1 cellular context compared by ENCODE assay signal in the genomic region with DNA sequence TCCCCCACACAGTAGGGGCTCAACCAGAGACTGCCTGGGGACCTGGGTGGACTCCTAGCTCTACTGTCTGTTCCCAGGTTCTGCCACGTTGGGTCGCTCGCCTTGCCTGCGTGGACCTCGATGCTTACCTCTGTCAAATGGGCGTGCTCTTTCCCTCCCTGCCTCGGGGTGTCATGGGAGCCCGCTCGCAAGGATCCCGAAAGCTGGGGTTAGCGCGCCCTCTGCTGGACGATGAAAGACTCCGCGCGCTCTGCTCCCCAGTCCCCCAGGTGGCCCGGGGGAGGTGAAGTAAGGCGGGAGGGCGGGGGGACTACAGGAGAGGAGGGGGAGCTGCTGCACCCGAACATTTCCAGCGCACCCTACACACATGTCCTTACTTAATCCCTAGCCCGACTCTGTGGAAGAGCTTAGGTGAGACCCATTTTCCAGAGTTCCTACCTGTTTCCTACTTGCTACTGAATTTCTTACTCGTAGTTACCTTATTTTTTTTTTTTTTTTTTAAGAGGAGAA.
TF ChIP-seq lines count a peak whose summit lies in the region.

No MANE protein-coding gene starts in this region.

TF ChIP-seq in HepG2, 621 proteins besides CTCF, POLR2A, EP300 and RAD21 (continued from another document and continues in another):
- TF ChIP-seq, protein P1, sequence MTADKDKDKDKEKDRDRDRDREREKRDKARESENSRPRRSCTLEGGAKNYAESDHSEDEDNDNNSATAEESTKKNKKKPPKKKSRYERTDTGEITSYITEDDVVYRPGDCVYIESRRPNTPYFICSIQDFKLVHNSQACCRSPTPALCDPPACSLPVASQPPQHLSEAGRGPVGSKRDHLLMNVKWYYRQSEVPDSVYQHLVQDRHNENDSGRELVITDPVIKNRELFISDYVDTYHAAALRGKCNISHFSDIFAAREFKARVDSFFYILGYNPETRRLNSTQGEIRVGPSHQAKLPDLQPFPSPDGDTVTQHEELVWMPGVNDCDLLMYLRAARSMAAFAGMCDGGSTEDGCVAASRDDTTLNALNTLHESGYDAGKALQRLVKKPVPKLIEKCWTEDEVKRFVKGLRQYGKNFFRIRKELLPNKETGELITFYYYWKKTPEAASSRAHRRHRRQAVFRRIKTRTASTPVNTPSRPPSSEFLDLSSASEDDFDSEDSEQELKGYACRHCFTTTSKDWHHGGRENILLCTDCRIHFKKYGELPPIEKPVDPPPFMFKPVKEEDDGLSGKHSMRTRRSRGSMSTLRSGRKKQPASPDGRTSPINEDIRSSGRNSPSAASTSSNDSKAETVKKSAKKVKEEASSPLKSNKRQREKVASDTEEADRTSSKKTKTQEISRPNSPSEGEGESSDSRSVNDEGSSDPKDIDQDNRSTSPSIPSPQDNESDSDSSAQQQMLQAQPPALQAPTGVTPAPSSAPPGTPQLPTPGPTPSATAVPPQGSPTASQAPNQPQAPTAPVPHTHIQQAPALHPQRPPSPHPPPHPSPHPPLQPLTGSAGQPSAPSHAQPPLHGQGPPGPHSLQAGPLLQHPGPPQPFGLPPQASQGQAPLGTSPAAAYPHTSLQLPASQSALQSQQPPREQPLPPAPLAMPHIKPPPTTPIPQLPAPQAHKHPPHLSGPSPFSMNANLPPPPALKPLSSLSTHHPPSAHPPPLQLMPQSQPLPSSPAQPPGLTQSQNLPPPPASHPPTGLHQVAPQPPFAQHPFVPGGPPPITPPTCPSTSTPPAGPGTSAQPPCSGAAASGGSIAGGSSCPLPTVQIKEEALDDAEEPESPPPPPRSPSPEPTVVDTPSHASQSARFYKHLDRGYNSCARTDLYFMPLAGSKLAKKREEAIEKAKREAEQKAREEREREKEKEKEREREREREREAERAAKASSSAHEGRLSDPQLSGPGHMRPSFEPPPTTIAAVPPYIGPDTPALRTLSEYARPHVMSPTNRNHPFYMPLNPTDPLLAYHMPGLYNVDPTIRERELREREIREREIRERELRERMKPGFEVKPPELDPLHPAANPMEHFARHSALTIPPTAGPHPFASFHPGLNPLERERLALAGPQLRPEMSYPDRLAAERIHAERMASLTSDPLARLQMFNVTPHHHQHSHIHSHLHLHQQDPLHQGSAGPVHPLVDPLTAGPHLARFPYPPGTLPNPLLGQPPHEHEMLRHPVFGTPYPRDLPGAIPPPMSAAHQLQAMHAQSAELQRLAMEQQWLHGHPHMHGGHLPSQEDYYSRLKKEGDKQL (CRISPR knock-in tag; IDR thresholded peaks at IDR 0.05; ENCODE audit: low read depth), result no peak
- TF ChIP-seq SIN3A (IDR thresholded peaks at IDR 0.05; ENCODE audit: borderline replicate concordance, low read depth, low read length) (no peak), SRSF4 (IDR thresholded peaks at IDR 0.05; ENCODE audit: low read depth, low read length, poor library complexity, severe bottlenecking) (no peak), RCOR2 (CRISPR knock-in tag; IDR thresholded peaks at IDR 0.05) (0 out of 2 replicates have a peak, but pooled peaks have one; percentile 25), CBX5 (CRISPR knock-in tag; IDR thresholded peaks at IDR 0.05; ENCODE audit: borderline replicate concordance) (no peak), FOSL2 (CRISPR knock-in tag; IDR thresholded peaks at IDR 0.05) (no peak), KDM1A (CRISPR knock-in tag; IDR thresholded peaks at IDR 0.05) (peak; percentile 86; the same call in 1 of the 2 replicates), RELA (CRISPR knock-in tag; IDR thresholded peaks at IDR 0.05) (no peak), ZSCAN21 (CRISPR knock-in tag; IDR thresholded peaks at IDR 0.05; ENCODE audit: borderline replicate concordance) (no peak), MTA3 (CRISPR knock-in tag; IDR thresholded peaks at IDR 0.05) (no peak), ATM (IDR thresholded peaks at IDR 0.05; ENCODE audit: borderline replicate concordance) (no peak), ZNF883 (CRISPR knock-in tag; IDR thresholded peaks at IDR 0.05; ENCODE audit: not compliant biosample characterization) (peak; percentile 37), ZFP36 (IDR thresholded peaks at IDR 0.05; ENCODE audit: borderline replicate concordance, low read depth, low read length, partially characterized antibody) (no peak), ZNF550 (CRISPR knock-in tag; IDR thresholded peaks at IDR 0.05; ENCODE audit: borderline replicate concordance) (0 out of 2 replicates have a peak, but pooled peaks have one; percentile 48), FOXJ3 (CRISPR knock-in tag; IDR thresholded peaks at IDR 0.05; ENCODE audit: borderline replicate concordance) (no peak), KAT7 (CRISPR knock-in tag; IDR thresholded peaks at IDR 0.05; ENCODE audit: borderline replicate concordance) (no peak), STAG1 (CRISPR knock-in tag; IDR thresholded peaks at IDR 0.05) (peak; percentile 86), MBD4 (IDR thresholded peaks at IDR 0.05; ENCODE audit: borderline replicate concordance, low read length) (no peak), CBX2 (IDR thresholded peaks at IDR 0.05; ENCODE audit: low read depth, low read length) (no peak), CBX2 (CRISPR knock-in tag; IDR thresholded peaks at IDR 0.05; ENCODE audit: low read depth) (no peak), PCBP1 (IDR thresholded peaks at IDR 0.05; ENCODE audit: borderline replicate concordance, low read depth, low read length) (no peak), SAFB2 (CRISPR knock-in tag; IDR thresholded peaks at IDR 0.05; ENCODE audit: borderline replicate concordance, low read depth) (no peak)
- TF ChIP-seq, protein P2, sequence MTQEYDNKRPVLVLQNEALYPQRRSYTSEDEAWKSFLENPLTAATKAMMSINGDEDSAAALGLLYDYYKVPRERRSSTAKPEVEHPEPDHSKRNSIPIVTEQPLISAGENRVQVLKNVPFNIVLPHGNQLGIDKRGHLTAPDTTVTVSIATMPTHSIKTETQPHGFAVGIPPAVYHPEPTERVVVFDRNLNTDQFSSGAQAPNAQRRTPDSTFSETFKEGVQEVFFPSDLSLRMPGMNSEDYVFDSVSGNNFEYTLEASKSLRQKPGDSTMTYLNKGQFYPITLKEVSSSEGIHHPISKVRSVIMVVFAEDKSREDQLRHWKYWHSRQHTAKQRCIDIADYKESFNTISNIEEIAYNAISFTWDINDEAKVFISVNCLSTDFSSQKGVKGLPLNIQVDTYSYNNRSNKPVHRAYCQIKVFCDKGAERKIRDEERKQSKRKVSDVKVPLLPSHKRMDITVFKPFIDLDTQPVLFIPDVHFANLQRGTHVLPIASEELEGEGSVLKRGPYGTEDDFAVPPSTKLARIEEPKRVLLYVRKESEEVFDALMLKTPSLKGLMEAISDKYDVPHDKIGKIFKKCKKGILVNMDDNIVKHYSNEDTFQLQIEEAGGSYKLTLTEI (CRISPR knock-in tag; conservative IDR thresholded peaks at IDR 0.05), result no peak
- TF ChIP-seq, protein P3, sequence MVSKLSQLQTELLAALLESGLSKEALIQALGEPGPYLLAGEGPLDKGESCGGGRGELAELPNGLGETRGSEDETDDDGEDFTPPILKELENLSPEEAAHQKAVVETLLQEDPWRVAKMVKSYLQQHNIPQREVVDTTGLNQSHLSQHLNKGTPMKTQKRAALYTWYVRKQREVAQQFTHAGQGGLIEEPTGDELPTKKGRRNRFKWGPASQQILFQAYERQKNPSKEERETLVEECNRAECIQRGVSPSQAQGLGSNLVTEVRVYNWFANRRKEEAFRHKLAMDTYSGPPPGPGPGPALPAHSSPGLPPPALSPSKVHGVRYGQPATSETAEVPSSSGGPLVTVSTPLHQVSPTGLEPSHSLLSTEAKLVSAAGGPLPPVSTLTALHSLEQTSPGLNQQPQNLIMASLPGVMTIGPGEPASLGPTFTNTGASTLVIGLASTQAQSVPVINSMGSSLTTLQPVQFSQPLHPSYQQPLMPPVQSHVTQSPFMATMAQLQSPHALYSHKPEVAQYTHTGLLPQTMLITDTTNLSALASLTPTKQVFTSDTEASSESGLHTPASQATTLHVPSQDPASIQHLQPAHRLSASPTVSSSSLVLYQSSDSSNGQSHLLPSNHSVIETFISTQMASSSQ (IDR thresholded peaks at IDR 0.05; ENCODE audit: low read depth), result no peak
- TF ChIP-seq, protein P3 (CRISPR knock-in tag; IDR thresholded peaks at IDR 0.05; ENCODE audit: borderline replicate concordance), result no peak
- TF ChIP-seq, protein P4, sequence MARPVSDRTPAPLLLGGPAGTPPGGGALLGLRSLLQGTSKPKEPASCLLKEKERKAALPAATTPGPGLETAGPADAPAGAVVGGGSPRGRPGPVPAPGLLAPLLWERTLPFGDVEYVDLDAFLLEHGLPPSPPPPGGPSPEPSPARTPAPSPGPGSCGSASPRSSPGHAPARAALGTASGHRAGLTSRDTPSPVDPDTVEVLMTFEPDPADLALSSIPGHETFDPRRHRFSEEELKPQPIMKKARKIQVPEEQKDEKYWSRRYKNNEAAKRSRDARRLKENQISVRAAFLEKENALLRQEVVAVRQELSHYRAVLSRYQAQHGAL (CRISPR knock-in tag; IDR thresholded peaks at IDR 0.05; ENCODE audit: not compliant biosample characterization), result no peak
- TF ChIP-seq, protein P5, sequence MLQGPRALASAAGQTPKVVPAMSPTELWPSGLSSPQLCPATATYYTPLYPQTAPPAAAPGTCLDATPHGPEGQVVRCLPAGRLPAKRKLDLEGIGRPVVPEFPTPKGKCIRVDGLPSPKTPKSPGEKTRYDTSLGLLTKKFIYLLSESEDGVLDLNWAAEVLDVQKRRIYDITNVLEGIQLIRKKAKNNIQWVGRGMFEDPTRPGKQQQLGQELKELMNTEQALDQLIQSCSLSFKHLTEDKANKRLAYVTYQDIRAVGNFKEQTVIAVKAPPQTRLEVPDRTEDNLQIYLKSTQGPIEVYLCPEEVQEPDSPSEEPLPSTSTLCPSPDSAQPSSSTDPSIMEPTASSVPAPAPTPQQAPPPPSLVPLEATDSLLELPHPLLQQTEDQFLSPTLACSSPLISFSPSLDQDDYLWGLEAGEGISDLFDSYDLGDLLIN (CRISPR knock-in tag; IDR thresholded peaks at IDR 0.05; ENCODE audit: borderline replicate concordance), result no peak
- TF ChIP-seq, protein P6, sequence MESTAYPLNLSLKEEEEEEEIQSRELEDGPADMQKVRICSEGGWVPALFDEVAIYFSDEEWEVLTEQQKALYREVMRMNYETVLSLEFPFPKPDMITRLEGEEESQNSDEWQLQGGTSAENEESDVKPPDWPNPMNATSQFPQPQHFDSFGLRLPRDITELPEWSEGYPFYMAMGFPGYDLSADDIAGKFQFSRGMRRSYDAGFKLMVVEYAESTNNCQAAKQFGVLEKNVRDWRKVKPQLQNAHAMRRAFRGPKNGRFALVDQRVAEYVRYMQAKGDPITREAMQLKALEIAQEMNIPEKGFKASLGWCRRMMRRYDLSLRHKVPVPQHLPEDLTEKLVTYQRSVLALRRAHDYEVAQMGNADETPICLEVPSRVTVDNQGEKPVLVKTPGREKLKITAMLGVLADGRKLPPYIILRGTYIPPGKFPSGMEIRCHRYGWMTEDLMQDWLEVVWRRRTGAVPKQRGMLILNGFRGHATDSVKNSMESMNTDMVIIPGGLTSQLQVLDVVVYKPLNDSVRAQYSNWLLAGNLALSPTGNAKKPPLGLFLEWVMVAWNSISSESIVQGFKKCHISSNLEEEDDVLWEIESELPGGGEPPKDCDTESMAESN (CRISPR knock-in tag; conservative IDR thresholded peaks at IDR 0.05), result no peak
- TF ChIP-seq, protein P7, sequence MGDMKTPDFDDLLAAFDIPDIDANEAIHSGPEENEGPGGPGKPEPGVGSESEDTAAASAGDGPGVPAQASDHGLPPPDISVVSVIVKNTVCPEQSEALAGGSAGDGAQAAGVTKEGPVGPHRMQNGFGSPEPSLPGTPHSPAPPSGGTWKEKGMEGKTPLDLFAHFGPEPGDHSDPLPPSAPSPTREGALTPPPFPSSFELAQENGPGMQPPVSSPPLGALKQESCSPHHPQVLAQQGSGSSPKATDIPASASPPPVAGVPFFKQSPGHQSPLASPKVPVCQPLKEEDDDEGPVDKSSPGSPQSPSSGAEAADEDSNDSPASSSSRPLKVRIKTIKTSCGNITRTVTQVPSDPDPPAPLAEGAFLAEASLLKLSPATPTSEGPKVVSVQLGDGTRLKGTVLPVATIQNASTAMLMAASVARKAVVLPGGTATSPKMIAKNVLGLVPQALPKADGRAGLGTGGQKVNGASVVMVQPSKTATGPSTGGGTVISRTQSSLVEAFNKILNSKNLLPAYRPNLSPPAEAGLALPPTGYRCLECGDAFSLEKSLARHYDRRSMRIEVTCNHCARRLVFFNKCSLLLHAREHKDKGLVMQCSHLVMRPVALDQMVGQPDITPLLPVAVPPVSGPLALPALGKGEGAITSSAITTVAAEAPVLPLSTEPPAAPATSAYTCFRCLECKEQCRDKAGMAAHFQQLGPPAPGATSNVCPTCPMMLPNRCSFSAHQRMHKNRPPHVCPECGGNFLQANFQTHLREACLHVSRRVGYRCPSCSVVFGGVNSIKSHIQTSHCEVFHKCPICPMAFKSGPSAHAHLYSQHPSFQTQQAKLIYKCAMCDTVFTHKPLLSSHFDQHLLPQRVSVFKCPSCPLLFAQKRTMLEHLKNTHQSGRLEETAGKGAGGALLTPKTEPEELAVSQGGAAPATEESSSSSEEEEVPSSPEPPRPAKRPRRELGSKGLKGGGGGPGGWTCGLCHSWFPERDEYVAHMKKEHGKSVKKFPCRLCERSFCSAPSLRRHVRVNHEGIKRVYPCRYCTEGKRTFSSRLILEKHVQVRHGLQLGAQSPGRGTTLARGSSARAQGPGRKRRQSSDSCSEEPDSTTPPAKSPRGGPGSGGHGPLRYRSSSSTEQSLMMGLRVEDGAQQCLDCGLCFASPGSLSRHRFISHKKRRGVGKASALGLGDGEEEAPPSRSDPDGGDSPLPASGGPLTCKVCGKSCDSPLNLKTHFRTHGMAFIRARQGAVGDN (CRISPR knock-in tag; IDR thresholded peaks at IDR 0.05), result peak; percentile 69
- TF ChIP-seq, protein P8, sequence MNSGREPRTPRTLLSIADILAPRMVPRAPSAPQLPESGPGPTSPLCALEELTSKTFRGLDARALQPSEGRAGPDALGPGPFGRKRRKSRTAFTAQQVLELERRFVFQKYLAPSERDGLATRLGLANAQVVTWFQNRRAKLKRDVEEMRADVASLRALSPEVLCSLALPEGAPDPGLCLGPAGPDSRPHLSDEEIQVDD (CRISPR knock-in tag; IDR thresholded peaks at IDR 0.05; ENCODE audit: borderline replicate concordance), result no peak
- TF ChIP-seq, protein P9, sequence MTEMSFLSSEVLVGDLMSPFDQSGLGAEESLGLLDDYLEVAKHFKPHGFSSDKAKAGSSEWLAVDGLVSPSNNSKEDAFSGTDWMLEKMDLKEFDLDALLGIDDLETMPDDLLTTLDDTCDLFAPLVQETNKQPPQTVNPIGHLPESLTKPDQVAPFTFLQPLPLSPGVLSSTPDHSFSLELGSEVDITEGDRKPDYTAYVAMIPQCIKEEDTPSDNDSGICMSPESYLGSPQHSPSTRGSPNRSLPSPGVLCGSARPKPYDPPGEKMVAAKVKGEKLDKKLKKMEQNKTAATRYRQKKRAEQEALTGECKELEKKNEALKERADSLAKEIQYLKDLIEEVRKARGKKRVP (CRISPR knock-in tag; IDR thresholded peaks at IDR 0.05), result no peak
